In the genomic region with DNA sequence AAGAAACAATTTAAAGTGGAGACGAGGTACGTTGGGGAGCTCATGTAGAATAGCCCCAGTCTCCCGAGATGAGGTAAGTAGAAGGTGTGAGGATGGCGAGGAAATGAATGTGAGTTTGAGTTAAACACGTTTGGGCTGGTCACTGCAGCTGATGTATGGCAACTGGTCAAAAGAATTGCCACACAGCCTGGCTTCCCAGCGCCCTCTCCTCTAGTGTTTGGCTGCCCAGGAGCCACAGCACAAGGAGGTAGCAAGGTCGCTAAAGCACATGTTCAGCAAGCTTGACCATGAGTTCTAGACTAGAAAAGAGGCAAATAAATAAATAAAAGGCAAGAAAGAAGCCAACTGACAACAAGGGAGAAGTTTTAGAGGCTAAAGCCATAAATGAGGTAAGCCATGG, we compare ENCODE assay signal across 40 cellular contexts. TPM values are rescaled to one million over a fixed set of nuclear protein-coding genes. Genes with fewer than 3 reads are reported as not detected.
"Had no signal": no experiment of that assay in that cellular context is flagged by ENCODE, and none has a peak within 500 bp of the region (broad histone marks: within the 10 kb centered on the region; RNA-seq: fewer than 3 reads in every experiment).

No MANE protein-coding gene starts in this region.

- H3K4me1 Mint-ChIP-seq: activated B cell treated with CpG ODN at 0.5 μM for 24 hours; activated CD8-positive, alpha-beta memory T cell treated with anti-CD3 and anti-CD28 coated beads, Interleukin-2, amount 10 ng/mL, durations not matched to agents 7 days and 5 days; activated naive CD4-positive, alpha-beta T cell treated with anti-CD3 and anti-CD28 coated beads, Interleukin-2, amount 10 ng/mL, durations not matched to agents 7 days and 5 days; activated naive CD8-positive, alpha-beta T cell treated with anti-CD3 and anti-CD28 coated beads, Interleukin-2, amount 10 ng/mL, durations not matched to agents 7 days and 5 days; T-helper 17 cell had no signal

- H3K9me3 ChIP-seq: ascending aorta, esophagus squamous epithelium, gastroesophageal sphincter had no signal

- DNase-seq: activated B cell treated with CpG ODN at 0.5 μM for 24 hours; activated CD4-positive, alpha-beta memory T cell treated with anti-CD3 and anti-CD28 coated beads for 36 hours; activated CD4-positive, alpha-beta T cell treated with anti-CD3 and anti-CD28 coated beads for 48 hours; activated CD8-positive, alpha-beta memory T cell treated with anti-CD3 and anti-CD28 coated beads, Interleukin-2, amount 10 ng/mL, durations not matched to agents 7 days and 5 days; activated CD8-positive, alpha-beta memory T cell treated with anti-CD3 and anti-CD28 coated beads, Interleukin-2, amount 50 U/mL, for 4 hours; activated CD8-positive, alpha-beta T cell treated with anti-CD3 and anti-CD28 coated beads, Interleukin-2, amount 10 ng/mL, durations not matched to agents 7 days and 5 days; activated gamma-delta T cell; activated naive CD4-positive, alpha-beta T cell; activated naive CD4-positive, alpha-beta T cell treated with anti-CD3 and anti-CD28 coated beads, Interleukin-2, amount 10 ng/mL, durations not matched to agents 7 days and 5 days; activated naive CD8-positive, alpha-beta T cell treated with anti-CD3 and anti-CD28 coated beads, Interleukin-2, amount 10 ng/mL, durations not matched to agents 7 days and 5 days; activated T-cell treated with anti-CD3 and anti-CD28 coated beads, Interleukin-2, amount 50 U/mL, for 1 hour; activated T-cell treated with anti-CD3 and anti-CD28 coated beads, Interleukin-2, amount 50 U/mL, for 48 hours; brain microvascular endothelial cell; cortex of kidney; dermis blood vessel endothelial cell; effector CD4-positive, alpha-beta T cell; effector memory CD8-positive, alpha-beta T cell; esophagus squamous epithelium; foreskin melanocyte; heart right ventricle; T-helper 1 cell; T-helper 17 cell; T1000; WERI-Rb-1 had no signal

- H3K4me3 ChIP-seq: ascending aorta, esophagus squamous epithelium, gastroesophageal sphincter, heart right ventricle had no signal

- H3K4me3 Mint-ChIP-seq: activated B cell treated with CpG ODN at 0.5 μM for 24 hours; activated CD4-positive, alpha-beta memory T cell treated with anti-CD3 and anti-CD28 coated beads for 36 hours; activated CD8-positive, alpha-beta memory T cell treated with anti-CD3 and anti-CD28 coated beads, Interleukin-2, amount 10 ng/mL, durations not matched to agents 7 days and 5 days; activated CD8-positive, alpha-beta T cell treated with anti-CD3 and anti-CD28 coated beads, Interleukin-2, amount 10 ng/mL, durations not matched to agents 7 days and 5 days; activated naive CD4-positive, alpha-beta T cell treated with anti-CD3 and anti-CD28 coated beads, Interleukin-2, amount 10 ng/mL, durations not matched to agents 7 days and 5 days; activated naive CD8-positive, alpha-beta T cell treated with anti-CD3 and anti-CD28 coated beads, Interleukin-2, amount 10 ng/mL, durations not matched to agents 7 days and 5 days; activated T-helper 1 cell treated with anti-CD3 and anti-CD28 coated beads, Interleukin-12 subunit alpha, Interleukin-12 subunit beta, Interleukin-2, Interleukin-4 antibody, amounts not matched to agents 30 ng/mL and 10 ng/mL and 1 ng/mL, durations not matched to agents 14 hours and 24 hours and 36 hours; effector memory CD8-positive, alpha-beta T cell; T-helper 17 cell; T-helper 2 cell treated with Interferon-gamma antibody and Interleukin-4, amounts not matched to agents 5 μg/mL and 100 μg/mL, for 36 hours had no signal

- H3K27ac Mint-ChIP-seq: activated B cell treated with CpG ODN at 0.5 μM for 24 hours; activated CD4-positive, alpha-beta memory T cell treated with anti-CD3 and anti-CD28 coated beads for 36 hours; activated CD8-positive, alpha-beta memory T cell treated with anti-CD3 and anti-CD28 coated beads, Interleukin-2, amount 10 ng/mL, durations not matched to agents 7 days and 5 days; activated CD8-positive, alpha-beta T cell treated with anti-CD3 and anti-CD28 coated beads, Interleukin-2, amount 10 ng/mL, durations not matched to agents 7 days and 5 days; activated naive CD4-positive, alpha-beta T cell treated with anti-CD3 and anti-CD28 coated beads, Interleukin-2, amount 10 ng/mL, durations not matched to agents 7 days and 5 days; activated naive CD4-positive, alpha-beta T cell treated with anti-CD3 and anti-CD28 coated beads, Interleukin-2, amount 50 U/mL, for 72 hours; activated naive CD8-positive, alpha-beta T cell treated with anti-CD3 and anti-CD28 coated beads, Interleukin-2, amount 10 ng/mL, durations not matched to agents 7 days and 5 days; activated T-helper 1 cell treated with anti-CD3 and anti-CD28 coated beads, Interleukin-12 subunit alpha, Interleukin-12 subunit beta, Interleukin-2, Interleukin-4 antibody, amounts not matched to agents 30 ng/mL and 10 ng/mL and 1 ng/mL, durations not matched to agents 14 hours and 24 hours and 36 hours; activated T-helper 2 cell treated with anti-CD3 and anti-CD28 coated beads, Interferon-gamma antibody, Interleukin-2, Interleukin-4, amounts not matched to agents 10 μg/mL and 5 μg/mL and 100 μg/mL, durations not matched to agents 14 hours and 24 hours and 36 hours; effector memory CD8-positive, alpha-beta T cell; T-helper 17 cell; T-helper 2 cell treated with Interferon-gamma antibody and Interleukin-4, amounts not matched to agents 5 μg/mL and 100 μg/mL, for 36 hours had no signal

- H3K9me3 Mint-ChIP-seq: activated CD4-positive, alpha-beta memory T cell treated with anti-CD3 and anti-CD28 coated beads for 36 hours; activated naive CD4-positive, alpha-beta T cell treated with anti-CD3 and anti-CD28 coated beads, Interleukin-2, amount 10 ng/mL, durations not matched to agents 7 days and 5 days; activated naive CD8-positive, alpha-beta T cell treated with anti-CD3 and anti-CD28 coated beads, Interleukin-2, amount 10 ng/mL, durations not matched to agents 7 days and 5 days; activated T-helper 1 cell treated with anti-CD3 and anti-CD28 coated beads, Interleukin-12 subunit alpha, Interleukin-12 subunit beta, Interleukin-2, Interleukin-4 antibody, amounts not matched to agents 30 ng/mL and 10 ng/mL and 1 ng/mL, durations not matched to agents 14 hours and 24 hours and 36 hours; activated T-helper 2 cell treated with anti-CD3 and anti-CD28 coated beads, Interferon-gamma antibody, Interleukin-2, Interleukin-4, amounts not matched to agents 10 μg/mL and 5 μg/mL and 100 μg/mL, durations not matched to agents 14 hours and 24 hours and 36 hours; effector memory CD8-positive, alpha-beta T cell; T-helper 2 cell treated with Interferon-gamma antibody and Interleukin-4, amounts not matched to agents 5 μg/mL and 100 μg/mL, for 36 hours had no signal

- H3K36me3 Mint-ChIP-seq: activated CD4-positive, alpha-beta memory T cell treated with anti-CD3 and anti-CD28 coated beads for 36 hours; activated CD8-positive, alpha-beta memory T cell treated with anti-CD3 and anti-CD28 coated beads, Interleukin-2, amount 10 ng/mL, durations not matched to agents 7 days and 5 days; activated naive CD4-positive, alpha-beta T cell treated with anti-CD3 and anti-CD28 coated beads, Interleukin-2, amount 10 ng/mL, durations not matched to agents 7 days and 5 days; activated naive CD8-positive, alpha-beta T cell treated with anti-CD3 and anti-CD28 coated beads, Interleukin-2, amount 10 ng/mL, durations not matched to agents 7 days and 5 days had no signal

- H3K27me3 ChIP-seq: ascending aorta, brain microvascular endothelial cell, gastroesophageal sphincter had no signal

- ATAC-seq: activated CD4-positive, CD25-positive, alpha-beta regulatory T cell treated with anti-CD3 and anti-CD28 coated beads, Interleukin-2, amount 50 U/mL, for 24 hours; activated CD8-positive, alpha-beta memory T cell treated with anti-CD3 and anti-CD28 coated beads, Interleukin-2, amount 10 ng/mL, durations not matched to agents 7 days and 5 days; activated CD8-positive, alpha-beta T cell treated with anti-CD3 and anti-CD28 coated beads, Interleukin-2, amount 10 ng/mL, durations not matched to agents 7 days and 5 days; activated naive CD4-positive, alpha-beta T cell treated with anti-CD3 and anti-CD28 coated beads, Interleukin-2, amount 50 U/mL, for 72 hours; effector memory CD8-positive, alpha-beta T cell; gastroesophageal sphincter; heart right ventricle; T-helper 17 cell had no signal

- H3K27ac ChIP-seq: ascending aorta, brain microvascular endothelial cell, epithelial cell of prostate, esophagus squamous epithelium, gastroesophageal sphincter, heart right ventricle, WERI-Rb-1 had no signal

- H3K36me3 ChIP-seq: ascending aorta, brain microvascular endothelial cell, esophagus squamous epithelium, gastroesophageal sphincter, heart right ventricle, WERI-Rb-1 had no signal

RNA-seq across cellular contexts. Expression of a gene that starts 21.4 kb away (rescaled TPM):
- total RNA-seq: activated B cell treated with CpG ODN at 0.5 μM for 24 hours; activated CD4-positive, alpha-beta memory T cell treated with anti-CD3 and anti-CD28 coated beads for 36 hours; activated CD8-positive, alpha-beta memory T cell treated with anti-CD3 and anti-CD28 coated beads for 36 hours; activated CD8-positive, alpha-beta memory T cell treated with anti-CD3 and anti-CD28 coated beads, Interleukin-2, amount 10 ng/mL, durations not matched to agents 7 days and 5 days; activated CD8-positive, alpha-beta T cell treated with anti-CD3 and anti-CD28 coated beads, Interleukin-2, amount 10 ng/mL, durations not matched to agents 7 days and 5 days; activated naive CD4-positive, alpha-beta T cell treated with anti-CD3 and anti-CD28 coated beads, Interleukin-2, amount 50 U/mL, for 72 hours; activated naive CD8-positive, alpha-beta T cell treated with anti-CD3 and anti-CD28 coated beads, Interleukin-2, amount 10 ng/mL, durations not matched to agents 7 days and 5 days; activated T-helper 1 cell treated with anti-CD3 and anti-CD28 coated beads, Interleukin-12 subunit alpha, Interleukin-12 subunit beta, Interleukin-2, Interleukin-4 antibody, amounts not matched to agents 30 ng/mL and 10 ng/mL and 1 ng/mL, durations not matched to agents 14 hours and 24 hours and 36 hours; activated T-helper 2 cell treated with anti-CD3 and anti-CD28 coated beads, Interferon-gamma antibody, Interleukin-2, Interleukin-4, amounts not matched to agents 10 μg/mL and 5 μg/mL and 100 μg/mL, durations not matched to agents 14 hours and 24 hours and 36 hours; ascending aorta; bronchial epithelial cell; cardiac septum; chondrocyte; dermis blood vessel endothelial cell; esophagus squamous epithelium; fibroblast of lung; fibroblast of villous mesenchyme; gastroesophageal sphincter; glomerular endothelial cell; heart right ventricle; T-helper 17 cell had no signal
- polyA plus RNA-seq: esophagus, fibroblast of lung, heart right ventricle had no signal

RNA-seq across cellular contexts. Expression of a gene that starts 52.6 kb away (rescaled TPM):
- total RNA-seq: activated CD8-positive, alpha-beta T cell treated with anti-CD3 and anti-CD28 coated beads, Interleukin-2, amount 10 ng/mL, durations not matched to agents 7 days and 5 days; activated naive CD4-positive, alpha-beta T cell treated with anti-CD3 and anti-CD28 coated beads, Interleukin-2, amount 50 U/mL, for 72 hours; activated T-helper 1 cell treated with anti-CD3 and anti-CD28 coated beads, Interleukin-12 subunit alpha, Interleukin-12 subunit beta, Interleukin-2, Interleukin-4 antibody, amounts not matched to agents 30 ng/mL and 10 ng/mL and 1 ng/mL, durations not matched to agents 14 hours and 24 hours and 36 hours; activated T-helper 2 cell treated with anti-CD3 and anti-CD28 coated beads, Interferon-gamma antibody, Interleukin-2, Interleukin-4, amounts not matched to agents 10 μg/mL and 5 μg/mL and 100 μg/mL, durations not matched to agents 14 hours and 24 hours and 36 hours had no signal
